In the genomic region with DNA sequence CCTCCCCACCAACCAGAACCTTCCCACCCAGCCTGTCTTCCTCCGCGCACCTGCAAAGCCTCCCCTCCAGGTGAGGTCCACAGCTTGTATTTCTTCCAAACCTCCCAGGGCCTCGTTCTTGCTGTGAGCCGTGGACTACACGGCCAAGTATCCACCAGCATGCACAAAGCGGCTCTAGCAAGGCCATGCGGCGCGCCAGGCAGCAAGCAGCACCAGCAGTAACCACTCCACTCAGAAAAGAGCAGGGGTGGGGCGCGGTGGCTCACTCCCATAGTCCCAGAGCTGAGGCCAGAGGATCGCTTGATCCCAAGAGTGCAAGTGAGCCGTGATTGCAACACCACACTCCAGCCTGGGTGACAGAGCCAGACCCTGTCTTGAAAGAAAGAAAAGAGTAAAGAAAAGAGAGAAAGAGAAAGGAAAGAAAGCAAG, we compare ENCODE assay signal across 1 cellular context.
TF ChIP-seq lines count a peak whose summit lies in the region.

No MANE protein-coding gene starts in this region.

TF ChIP-seq in neural cell, 6 proteins besides CTCF, POLR2A, EP300 and RAD21 (continued from another document):
- TF ChIP-seq, protein P1, sequence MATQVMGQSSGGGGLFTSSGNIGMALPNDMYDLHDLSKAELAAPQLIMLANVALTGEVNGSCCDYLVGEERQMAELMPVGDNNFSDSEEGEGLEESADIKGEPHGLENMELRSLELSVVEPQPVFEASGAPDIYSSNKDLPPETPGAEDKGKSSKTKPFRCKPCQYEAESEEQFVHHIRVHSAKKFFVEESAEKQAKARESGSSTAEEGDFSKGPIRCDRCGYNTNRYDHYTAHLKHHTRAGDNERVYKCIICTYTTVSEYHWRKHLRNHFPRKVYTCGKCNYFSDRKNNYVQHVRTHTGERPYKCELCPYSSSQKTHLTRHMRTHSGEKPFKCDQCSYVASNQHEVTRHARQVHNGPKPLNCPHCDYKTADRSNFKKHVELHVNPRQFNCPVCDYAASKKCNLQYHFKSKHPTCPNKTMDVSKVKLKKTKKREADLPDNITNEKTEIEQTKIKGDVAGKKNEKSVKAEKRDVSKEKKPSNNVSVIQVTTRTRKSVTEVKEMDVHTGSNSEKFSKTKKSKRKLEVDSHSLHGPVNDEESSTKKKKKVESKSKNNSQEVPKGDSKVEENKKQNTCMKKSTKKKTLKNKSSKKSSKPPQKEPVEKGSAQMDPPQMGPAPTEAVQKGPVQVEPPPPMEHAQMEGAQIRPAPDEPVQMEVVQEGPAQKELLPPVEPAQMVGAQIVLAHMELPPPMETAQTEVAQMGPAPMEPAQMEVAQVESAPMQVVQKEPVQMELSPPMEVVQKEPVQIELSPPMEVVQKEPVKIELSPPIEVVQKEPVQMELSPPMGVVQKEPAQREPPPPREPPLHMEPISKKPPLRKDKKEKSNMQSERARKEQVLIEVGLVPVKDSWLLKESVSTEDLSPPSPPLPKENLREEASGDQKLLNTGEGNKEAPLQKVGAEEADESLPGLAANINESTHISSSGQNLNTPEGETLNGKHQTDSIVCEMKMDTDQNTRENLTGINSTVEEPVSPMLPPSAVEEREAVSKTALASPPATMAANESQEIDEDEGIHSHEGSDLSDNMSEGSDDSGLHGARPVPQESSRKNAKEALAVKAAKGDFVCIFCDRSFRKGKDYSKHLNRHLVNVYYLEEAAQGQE (IDR thresholded peaks at IDR 0.05; ENCODE audit: borderline replicate concordance), result no peak
- TF ChIP-seq TAF1 (IDR thresholded peaks at IDR 0.05; ENCODE audit: low read depth), result no peak
